Comparison of ENCODE assay signal across 15 cellular contexts in the genomic region with DNA sequence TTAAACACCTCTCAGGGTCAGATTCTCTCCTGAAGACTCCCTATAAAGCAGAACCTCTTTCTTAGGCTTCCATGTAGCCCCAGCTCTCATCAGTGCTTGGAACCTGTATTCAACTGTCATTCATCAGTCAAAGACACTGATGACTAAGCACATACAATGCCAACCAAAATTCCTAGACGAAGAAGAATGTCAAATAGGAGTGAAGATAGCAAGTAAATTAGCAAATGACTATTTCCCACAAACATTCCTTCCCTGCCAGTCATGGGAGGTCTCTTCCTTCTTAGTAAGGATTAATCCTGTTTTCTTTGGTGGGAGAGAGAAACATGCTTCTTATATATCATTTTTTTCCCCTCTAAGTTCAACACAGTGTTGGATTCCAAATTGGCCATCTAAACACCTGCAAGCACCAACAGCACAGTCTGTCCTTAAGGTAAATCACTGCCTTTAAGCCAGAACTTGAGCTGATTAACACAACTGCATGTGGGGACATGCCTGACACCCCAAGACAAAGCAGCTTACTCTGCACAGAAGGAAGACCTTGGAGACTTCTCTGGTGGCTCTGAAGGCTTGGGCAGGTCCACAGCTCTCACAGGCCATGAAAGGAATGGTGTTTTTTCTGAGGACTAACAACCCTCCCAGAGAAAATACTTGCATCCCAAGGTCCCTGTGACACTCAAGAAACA. TPM values are rescaled to one million over a fixed set of nuclear protein-coding genes. Genes with fewer than 3 reads are reported as not detected.
DNase-seq lines count a peak whose midpoint lies in the region; ATAC-seq, FAIRE-seq and TF ChIP-seq lines count a peak whose summit lies in the region.
"Had no signal": no experiment of that assay in that cellular context is flagged by ENCODE, and none has a peak within 500 bp of the region (broad histone marks: within the 10 kb centered on the region; RNA-seq: fewer than 3 reads in every experiment).

No MANE protein-coding gene starts in this region.

- no peak for TF ChIP-seq CTCF in chondrocyte (IDR thresholded peaks at IDR 0.05)
- TF ChIP-seq CTCF in coronary artery (IDR thresholded peaks at IDR 0.05), result no peak

- H3K27me3 Mint-ChIP-seq in chondrocyte (ENCODE audit: low read depth), result no peaks in the 10 kb centered on the region
- H3K27me3 Mint-ChIP-seq in activated CD4-positive, alpha-beta T cell treated with anti-CD3 and anti-CD28 coated beads, Interleukin-2, amount 10 ng/mL, durations not matched to agents 7 days and 5 days, result peaks cover 7% of the 10 kb centered on the region

- no peak for FAIRE-seq in GM19239 (lab: Jason Lieb, UNC)

- peaks cover 15% of the 10 kb centered on the region for H3K9me3 Mint-ChIP-seq in chondrocyte (ENCODE audit: low read depth)
- peaks cover 5% of the 10 kb centered on the region for H3K9me3 Mint-ChIP-seq in activated CD4-positive, alpha-beta T cell treated with anti-CD3 and anti-CD28 coated beads, Interleukin-2, amount 10 ng/mL, durations not matched to agents 7 days and 5 days

- no peak overlapping the region for H3K4me3 Mint-ChIP-seq in chondrocyte (ENCODE audit: unreplicated experiment)
- H3K4me3 Mint-ChIP-seq in activated CD4-positive, alpha-beta T cell treated with anti-CD3 and anti-CD28 coated beads, Interleukin-2, amount 10 ng/mL, durations not matched to agents 7 days and 5 days, result no peak overlapping the region
- H3K4me3 Mint-ChIP-seq: CD4-positive, alpha-beta T cell; neural crest cell had no signal

- peaks cover 53% of the 10 kb centered on the region for H3K4me1 Mint-ChIP-seq in chondrocyte (ENCODE audit: low read depth)
- H3K4me1 Mint-ChIP-seq in activated CD4-positive, alpha-beta T cell treated with anti-CD3 and anti-CD28 coated beads, Interleukin-2, amount 10 ng/mL, durations not matched to agents 7 days and 5 days, result no peaks in the 10 kb centered on the region

- DNase-seq in COLO829 (ENCODE audit: low spot score) (peak; percentile 81), M059J (ENCODE audit: low read depth) (peak; percentile 99), chondrocyte (ENCODE audit: low spot score) (no peak), kidney tubule cell (ENCODE audit: low spot score) (peak; percentile 97), GM19239 (ENCODE audit: insufficient read length, low spot score) (no peak), Right ventricle myocardium inferior (ENCODE audit: missing footprints) (no peak), coronary artery (ENCODE audit: low spot score) (no peak)
- no peak for DNase-seq in activated CD4-positive, alpha-beta T cell treated with anti-CD3 and anti-CD28 coated beads, Interleukin-2, amount 10 ng/mL, durations not matched to agents 7 days and 5 days
- DNase-seq: activated gamma-delta T cell; CD4-positive, alpha-beta T cell; dorsolateral prefrontal cortex; NCI-H2081; stimulated activated naive CD8-positive, alpha-beta T cell treated with anti-CD3 and anti-CD28 coated beads, Interleukin-15, Interleukin-2, amounts not matched to agents 100 U/mL and 50 U/mL, for 24 hours had no signal

- peak overlapping the region; percentile 81 for H3K27ac Mint-ChIP-seq in chondrocyte (ENCODE audit: unreplicated experiment)
- H3K27ac Mint-ChIP-seq in activated CD4-positive, alpha-beta T cell treated with anti-CD3 and anti-CD28 coated beads, Interleukin-2, amount 10 ng/mL, durations not matched to agents 7 days and 5 days, result no peak overlapping the region
- H3K27ac Mint-ChIP-seq: CD4-positive, alpha-beta T cell had no signal

- H3K4me3 ChIP-seq in coronary artery, result no peak overlapping the region
- H3K4me3 ChIP-seq: dorsolateral prefrontal cortex had no signal

- POLR2A ChIA-PET in activated CD4-positive, alpha-beta T cell treated with anti-CD3 and anti-CD28 coated beads, Interleukin-2, amount 10 ng/mL, durations not matched to agents 7 days and 5 days (lab: Charles Lee), result no interaction called here

- H3K36me3 Mint-ChIP-seq in chondrocyte (ENCODE audit: low read depth), result peaks cover 5% of the 10 kb centered on the region
- H3K36me3 Mint-ChIP-seq in activated CD4-positive, alpha-beta T cell treated with anti-CD3 and anti-CD28 coated beads, Interleukin-2, amount 10 ng/mL, durations not matched to agents 7 days and 5 days (ENCODE audit: low read depth), result no peaks in the 10 kb centered on the region

- no peak for ATAC-seq in Right ventricle myocardium inferior
- ATAC-seq: activated CD4-positive, CD25-positive, alpha-beta regulatory T cell treated with anti-CD3 and anti-CD28 coated beads, Interleukin-2, amount 50 U/mL, for 24 hours; stimulated activated naive CD8-positive, alpha-beta T cell treated with anti-CD3 and anti-CD28 coated beads, Interleukin-15, Interleukin-2, amounts not matched to agents 100 U/mL and 50 U/mL, for 24 hours had no signal

- intact Hi-C loops in Right ventricle myocardium inferior (cut with DNase I), result no loop called here

- no peak overlapping the region for H3K27ac ChIP-seq in coronary artery
- H3K27ac ChIP-seq: dorsolateral prefrontal cortex had no signal

- CTCF ChIA-PET in activated CD4-positive, alpha-beta T cell treated with anti-CD3 and anti-CD28 coated beads, Interleukin-2, amount 10 ng/mL, durations not matched to agents 7 days and 5 days (lab: Charles Lee), result interaction anchor here (1.0 kb wide), 1 partner anchor 14 kb away, joined by 4 read pairs; no protein-coding TSS in a partner anchor

RNA-seq across cellular contexts. Expression of gene ME3, which starts 47.5 kb away (rescaled TPM):
- 5.7 and 10.4 TPM in 2 replicates for total RNA-seq in M059J (2014; rRNA removed; shearing (Covaris generic))
- total RNA-seq in chondrocyte (10.8 to 14.6 TPM (median 14.2 TPM) in 3 replicates), Right ventricle myocardium inferior (28.9 TPM)
- 1 to 10 TPM; 1.5 to 2.9 TPM for total RNA-seq in activated CD4-positive, alpha-beta T cell treated with anti-CD3 and anti-CD28 coated beads, Interleukin-2, amount 10 ng/mL, durations not matched to agents 7 days and 5 days

Comparison
In these comparisons a context has a peak if more than half of its experiments do, and no peak if none do; other contexts are left out.
1. DNase-seq: peak in COLO829 (single experiment), M059J (single experiment) and kidney tubule cell (single experiment); none in chondrocyte (single experiment), GM19239 (single experiment), Right ventricle myocardium inferior (single experiment), activated CD4-positive, alpha-beta T cell treated with anti-CD3 and anti-CD28 coated beads, Interleukin-2, amount 10 ng/mL, durations not matched to agents 7 days and 5 days (single experiment) and coronary artery (single experiment).